ENCODE assay signal across 8 cellular contexts in genomic region chr4:1345905-1346780, GRCh38. TPM values are rescaled to one million over a fixed set of nuclear protein-coding genes. Genes with fewer than 3 reads are reported as not detected.
DNase-seq lines count a peak whose midpoint lies in the region; ATAC-seq and TF ChIP-seq lines count a peak whose summit lies in the region.

No MANE protein-coding gene starts in this region.

- peak; percentile 49 for DNase-seq in activated CD4-positive, alpha-beta T cell treated with anti-CD3 and anti-CD28 coated beads, Interleukin-2, amount 50 U/mL, for 1 hour
- DNase-seq in medulla oblongata (ENCODE audit: extremely low spot score) = peak; percentile 22
- DNase-seq in stimulated activated naive CD4-positive, alpha-beta T cell (lab: John Stamatoyannopoulos, UW) = peak; percentile 25 to 64 (median 56)
- no peak for DNase-seq in NCI-H2107 treated with DMSO at 0.1 percent for 48 hours (lab: John Stamatoyannopoulos, UW; ENCODE audit: unreplicated experiment)

- peak overlapping the region; percentile 65 for H3K27ac ChIP-seq in ectodermal cell (ENCODE audit: insufficient read depth, low read depth, low read length, poor library complexity, severe bottlenecking)

- no peaks in the 10 kb centered on the region for H3K9me3 ChIP-seq in Loucy (ENCODE audit: insufficient read depth, low read depth, low read length)
- H3K9me3 ChIP-seq in ectodermal cell (ENCODE audit: control insufficient read depth, low read length) = no peaks in the 10 kb centered on the region

- H3K36me3 ChIP-seq in Loucy (ENCODE audit: insufficient read depth, low read length) (peaks cover 3% of the 10 kb centered on the region; the same call in 1 of the 2 replicates), ectodermal cell (ENCODE audit: control insufficient read depth, insufficient read depth, low read length) (no peaks in the 10 kb centered on the region)

- peak; percentile 25 for TF ChIP-seq CTCF in Loucy (conservative IDR thresholded peaks at IDR 0.05; ENCODE audit: low read length)

- peak overlapping the region; percentile 97 for H3K4me2 ChIP-seq in Loucy (ENCODE audit: low read depth, low read length, poor library complexity, severe bottlenecking)

- peak; percentile 12 for TF ChIP-seq POLR2A in GM10847 (IDR thresholded peaks at IDR 0.05; ENCODE audit: extremely low read depth, insufficient read length)

- no peaks in the 10 kb centered on the region for H3K9me2 ChIP-seq in Loucy (replicated peaks; ENCODE audit: low read depth, low read length)

- WGBS in ectodermal cell, 2 experiments = 1% methylated on average over 76 of the region's 76 CpGs

- H3F3A ChIP-seq in Loucy (ENCODE audit: low read depth) = no peaks in the 10 kb centered on the region

- H3K4me1 ChIP-seq in Loucy (ENCODE audit: insufficient read depth, low read length, poor library complexity, severe bottlenecking) (peaks cover 29% of the 10 kb centered on the region), ectodermal cell (ENCODE audit: control insufficient read depth, insufficient read depth, low read length) (no peaks in the 10 kb centered on the region)

- H3K4me3 ChIP-seq in Loucy (ENCODE audit: low read length, poor library complexity, severe bottlenecking) = peak overlapping the region; percentile 83
- peak overlapping the region; percentile 68 for H3K4me3 ChIP-seq in ectodermal cell (ENCODE audit: insufficient read depth, low read depth, low read length)

- peaks cover 25% of the 10 kb centered on the region for H3K79me2 ChIP-seq in Loucy (ENCODE audit: insufficient read depth, low read length)

- H3K27me3 ChIP-seq in Loucy (ENCODE audit: insufficient read depth, low read length, poor library complexity, severe bottlenecking) = no peaks in the 10 kb centered on the region
- H3K27me3 ChIP-seq in ectodermal cell (ENCODE audit: control insufficient read depth, insufficient read depth, low read length, poor library complexity, severe bottlenecking) = no peaks in the 10 kb centered on the region

- peak overlapping the region; percentile 87 for H2AFZ ChIP-seq in Loucy (ENCODE audit: low read length)

- ATAC-seq in GM21786 (IDR thresholded peaks at IDR 0.05; ENCODE audit: unreplicated experiment) = peak; percentile 23

- peak overlapping the region; percentile 85 for H3K9ac ChIP-seq in Loucy (ENCODE audit: low read depth, low read length, poor library complexity, severe bottlenecking)

- H4K20me1 ChIP-seq in Loucy (ENCODE audit: insufficient read depth, low read length, poor library complexity, severe bottlenecking) = no peaks in the 10 kb centered on the region

RNA-seq across cellular contexts. Expression of gene UVSSA, which starts 0.9 kb away (rescaled TPM):
- polyA plus RNA-seq in ectodermal cell (2013, experiment 1 of 4) = 17.3 TPM
- 21.0 TPM for polyA plus RNA-seq in ectodermal cell (2013, experiment 2 of 4)
- 14.3 TPM for polyA plus RNA-seq in ectodermal cell (2013, experiment 3 of 4)
- 16.5 TPM for polyA plus RNA-seq in ectodermal cell (2013, experiment 4 of 4)

RNA-seq across cellular contexts. Expression of gene MAEA, which starts 56.5 kb away (rescaled TPM):
- 82.1 TPM for polyA plus RNA-seq in ectodermal cell (2013, experiment 1 of 4)
- 90.5 TPM for polyA plus RNA-seq in ectodermal cell (2013, experiment 2 of 4)
- polyA plus RNA-seq in ectodermal cell (2013, experiment 3 of 4) = 78.4 TPM
- polyA plus RNA-seq in ectodermal cell (2013, experiment 4 of 4) = 82.4 TPM
